In genomic region chr2:11398710-11399109, GRCh38 we compare ENCODE assay signal across 18 cellular contexts. TPM values are rescaled to one million over a fixed set of nuclear protein-coding genes. Genes with fewer than 3 reads are reported as not detected.
A peak's percentile ranks its signal among the peaks of the same experiment; 100 is the strongest.
DNase-seq lines count a peak whose midpoint lies in the region; ATAC-seq and TF ChIP-seq lines count a peak whose summit lies in the region.
"Had no signal": no experiment of that assay in that cellular context is flagged by ENCODE, and none has a peak within 500 bp of the region (broad histone marks: within the 10 kb centered on the region; RNA-seq: fewer than 3 reads in every experiment).

No MANE protein-coding gene starts in this region.

- ATAC-seq in HG03342 (IDR thresholded peaks at IDR 0.05; ENCODE audit: unreplicated experiment) = no peak
- ATAC-seq: gastroesophageal sphincter; stimulated activated naive CD8-positive, alpha-beta T cell treated with anti-CD3 and anti-CD28 coated beads, Interleukin-15, amount 100 ng/mL, for 72 hours had no signal

- no peak overlapping the region for H3K9ac ChIP-seq in skeletal muscle satellite cell (ENCODE audit: low read depth, low read length)

- DNase-seq in NCI-H1092 (lab: John Stamatoyannopoulos, UW) (peak; percentile 59), NCI-H446 (lab: John Stamatoyannopoulos, UW) (peak; percentile 41 to 81), erythroblast (lab: John Stamatoyannopoulos, UW) (peak; percentile 67 to 76), RPMI8226 (no peak), RKO (ENCODE audit: low spot score) (no peak)
- DNase-seq: activated naive CD4-positive, alpha-beta T cell treated with anti-CD3 and anti-CD28 coated beads, Interleukin-2, amount 10 ng/mL, durations not matched to agents 7 days and 5 days; GF-D8; H7; islet precursor cell; Kasumi-1; NCI-H526; SIG-M5; sigmoid colon; stimulated activated naive CD8-positive, alpha-beta T cell treated with anti-CD3 and anti-CD28 coated beads, Interleukin-15, amount 100 ng/mL, for 72 hours had no signal

- no peak overlapping the region for H3K4me3 ChIP-seq in skeletal muscle satellite cell (ENCODE audit: low read length)
- H3K4me3 ChIP-seq: breast epithelium, gastroesophageal sphincter, sigmoid colon had no signal

- peak; percentile 24 for TF ChIP-seq POLR2A in erythroblast (IDR thresholded peaks at IDR 0.05; ENCODE audit: low read length)

- peaks cover 6% of the 10 kb centered on the region for H3K4me1 ChIP-seq in skeletal muscle satellite cell (ENCODE audit: control insufficient read depth, insufficient read depth, low read length)
- H3K4me1 ChIP-seq: breast epithelium had no signal

- H3K36me3 ChIP-seq in skeletal muscle satellite cell (ENCODE audit: insufficient read depth, low read length) = no peaks in the 10 kb centered on the region
- H3K36me3 ChIP-seq: breast epithelium, gastroesophageal sphincter, sigmoid colon had no signal

- H3K9me3 ChIP-seq in skeletal muscle satellite cell (replicated peaks; ENCODE audit: low read length) = no peaks in the 10 kb centered on the region
- H3K9me3 ChIP-seq: breast epithelium, gastroesophageal sphincter, sigmoid colon had no signal

- peak overlapping the region; percentile 3 for H3K4me2 ChIP-seq in skeletal muscle satellite cell (ENCODE audit: low read length)

- no peaks in the 10 kb centered on the region for H3K27me3 ChIP-seq in skeletal muscle satellite cell (ENCODE audit: control insufficient read depth, insufficient read depth, low read length)
- H3K27me3 ChIP-seq: breast epithelium, gastroesophageal sphincter, sigmoid colon had no signal

RNA-seq across cellular contexts. Expression of gene ROCK2, which starts 54.3 kb away (rescaled TPM):
- 22.7 and 28.1 TPM in 2 replicates for total RNA-seq in skeletal muscle satellite cell (2012; rRNA removed)

Comparison
In these comparisons a context has a peak if more than half of its experiments do, and no peak if none do; other contexts are left out.
1. DNase-seq: peak in NCI-H1092 (single experiment), NCI-H446 (2 of 2) and erythroblast (2 of 2); none in RPMI8226 (single experiment) and RKO (single experiment).